ENCODE assay signal across 10 cellular contexts in the genomic region with DNA sequence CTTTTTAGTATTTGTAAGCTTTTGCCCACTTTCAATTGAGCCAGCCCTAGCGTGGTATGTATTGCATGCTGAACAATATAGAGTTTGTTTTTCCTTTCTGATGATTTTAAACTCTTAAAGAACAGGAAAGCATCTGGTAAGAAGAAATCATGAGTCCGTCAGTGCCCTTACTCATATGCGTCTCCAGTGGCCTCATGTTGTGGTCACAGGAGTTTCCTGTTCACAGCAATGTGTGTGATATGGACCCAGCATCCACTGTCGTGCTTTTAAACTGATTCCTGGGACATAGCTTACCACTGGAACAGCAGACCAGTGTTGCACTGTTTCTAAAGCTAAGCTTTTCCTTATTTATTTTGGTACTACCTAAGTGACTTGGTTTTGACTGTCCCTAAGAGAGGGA. TPM values are rescaled to one million over a fixed set of nuclear protein-coding genes. Genes with fewer than 3 reads are reported as not detected.
DNase-seq lines count a peak whose midpoint lies in the region; ATAC-seq and TF ChIP-seq lines count a peak whose summit lies in the region.
"Had no signal": no experiment of that assay in that cellular context is flagged by ENCODE, and none has a peak within 500 bp of the region (broad histone marks: within the 10 kb centered on the region; RNA-seq: fewer than 3 reads in every experiment).

No MANE protein-coding gene starts in this region.

- H3K36me3 ChIP-seq in SJSA1 (peaks cover 60% of the 10 kb centered on the region), BE2C (peaks cover 59% of the 10 kb centered on the region)

- H3K27me3 Mint-ChIP-seq in central memory CD8-positive, alpha-beta T cell = no peaks in the 10 kb centered on the region
- no peaks in the 10 kb centered on the region for H3K27me3 Mint-ChIP-seq in stimulated activated memory B cell treated with anti-CD40 and anti-IgM and Interleukin-4, amounts not matched to agents 10 μg/mL and 1 μg/mL and 100 μg/mL, for 72 hours

- TF ChIP-seq CTCF in BE2C (IDR thresholded peaks at IDR 0.05; ENCODE audit: low read depth, low read length) = no peak
- no peak for TF ChIP-seq CTCF in RWPE1 (conservative IDR thresholded peaks at IDR 0.05; ENCODE audit: low read depth)

- no peak overlapping the region for H3K4me3 ChIP-seq in SJSA1
- no peak overlapping the region for H3K4me3 ChIP-seq in BE2C (ENCODE audit: low read depth, low read length)

- H3K36me3 Mint-ChIP-seq in central memory CD8-positive, alpha-beta T cell (ENCODE audit: insufficient read depth) = peaks cover 23% of the 10 kb centered on the region
- peaks cover 62% of the 10 kb centered on the region for H3K36me3 Mint-ChIP-seq in stimulated activated memory B cell treated with anti-CD40 and anti-IgM and Interleukin-4, amounts not matched to agents 10 μg/mL and 1 μg/mL and 100 μg/mL, for 72 hours

- H3K27ac Mint-ChIP-seq in central memory CD8-positive, alpha-beta T cell (ENCODE audit: low read depth) = peak overlapping the region; percentile 57
- H3K27ac Mint-ChIP-seq in stimulated activated memory B cell treated with anti-CD40 and anti-IgM and Interleukin-4, amounts not matched to agents 10 μg/mL and 1 μg/mL and 100 μg/mL, for 72 hours = peak overlapping the region; percentile 66

- peak; percentile 13 for DNase-seq in activated naive CD4-positive, alpha-beta T cell treated with Interleukin-2 at 50 U/mL for 16 hours
- no peak for DNase-seq in activated naive CD4-positive, alpha-beta T cell treated with anti-CD3 and anti-CD28 coated beads, Interleukin-2, amount 50 U/mL, for 16 hours
- no peak for DNase-seq in SJSA1 (ENCODE audit: low read depth in 1 of 2, low spot score in 2 of 2)
- no peak for DNase-seq in central memory CD8-positive, alpha-beta T cell (ENCODE audit: low spot score in 2 of 2)
- no peak for DNase-seq in BE2C
- no peak for DNase-seq in RWPE1 (ENCODE audit: low spot score)
- DNase-seq: left cardiac atrium, retina had no signal

- ATAC-seq in central memory CD8-positive, alpha-beta T cell (replicated peaks; ENCODE audit: extremely low read depth, poor library complexity, severe bottlenecking) = peak; percentile 32
- peak; percentile 73 for ATAC-seq in stimulated activated memory B cell treated with anti-CD40 and anti-IgM and Interleukin-4, amounts not matched to agents 10 μg/mL and 1 μg/mL and 100 μg/mL, for 72 hours
- ATAC-seq in GM21360 (IDR thresholded peaks at IDR 0.05; ENCODE audit: unreplicated experiment) = no peak
- ATAC-seq: left cardiac atrium had no signal

- H3K4me1 Mint-ChIP-seq in central memory CD8-positive, alpha-beta T cell = no peaks in the 10 kb centered on the region
- peaks cover 6% of the 10 kb centered on the region for H3K4me1 Mint-ChIP-seq in stimulated activated memory B cell treated with anti-CD40 and anti-IgM and Interleukin-4, amounts not matched to agents 10 μg/mL and 1 μg/mL and 100 μg/mL, for 72 hours

- H3K27me3 ChIP-seq in SJSA1 (replicated peaks) (no peaks in the 10 kb centered on the region), BE2C (no peaks in the 10 kb centered on the region)

- no peaks in the 10 kb centered on the region for H3K9me3 Mint-ChIP-seq in central memory CD8-positive, alpha-beta T cell
- no peaks in the 10 kb centered on the region for H3K9me3 Mint-ChIP-seq in stimulated activated memory B cell treated with anti-CD40 and anti-IgM and Interleukin-4, amounts not matched to agents 10 μg/mL and 1 μg/mL and 100 μg/mL, for 72 hours

- POLR2A ChIA-PET in RWPE1 (lab: Yijun Ruan, JAX; ENCODE audit: low non-redundant PET) = no interaction called here

- H3K9me3 ChIP-seq in SJSA1 (replicated peaks) (no peaks in the 10 kb centered on the region), BE2C (no peaks in the 10 kb centered on the region)

- H3K4me3 Mint-ChIP-seq in central memory CD8-positive, alpha-beta T cell = no peak overlapping the region
- H3K4me3 Mint-ChIP-seq in stimulated activated memory B cell treated with anti-CD40 and anti-IgM and Interleukin-4, amounts not matched to agents 10 μg/mL and 1 μg/mL and 100 μg/mL, for 72 hours = no peak overlapping the region

- CTCF ChIA-PET in RWPE1 (lab: Yijun Ruan, JAX) = no interaction called here

- peaks cover 18% of the 10 kb centered on the region for H3K4me1 ChIP-seq in SJSA1 (replicated peaks)
- H3K4me1 ChIP-seq in BE2C = peaks cover 7% of the 10 kb centered on the region

- H3K27ac ChIP-seq in SJSA1 (peak overlapping the region; percentile 43), RWPE1 (no peak overlapping the region)

RNA-seq across cellular contexts. Expression of a gene that starts 40.1 kb away (rescaled TPM):
- 27.0 and 47.4 TPM in 2 replicates for total RNA-seq in SJSA1 (2014; rRNA removed; shearing (Covaris generic))
- polyA plus RNA-seq in BE2C (2012; ENCODE audit: insufficient read depth, insufficient read length, low read depth) = 55.8 TPM
